1 cellular context compared by ENCODE assay signal in the genomic region with DNA sequence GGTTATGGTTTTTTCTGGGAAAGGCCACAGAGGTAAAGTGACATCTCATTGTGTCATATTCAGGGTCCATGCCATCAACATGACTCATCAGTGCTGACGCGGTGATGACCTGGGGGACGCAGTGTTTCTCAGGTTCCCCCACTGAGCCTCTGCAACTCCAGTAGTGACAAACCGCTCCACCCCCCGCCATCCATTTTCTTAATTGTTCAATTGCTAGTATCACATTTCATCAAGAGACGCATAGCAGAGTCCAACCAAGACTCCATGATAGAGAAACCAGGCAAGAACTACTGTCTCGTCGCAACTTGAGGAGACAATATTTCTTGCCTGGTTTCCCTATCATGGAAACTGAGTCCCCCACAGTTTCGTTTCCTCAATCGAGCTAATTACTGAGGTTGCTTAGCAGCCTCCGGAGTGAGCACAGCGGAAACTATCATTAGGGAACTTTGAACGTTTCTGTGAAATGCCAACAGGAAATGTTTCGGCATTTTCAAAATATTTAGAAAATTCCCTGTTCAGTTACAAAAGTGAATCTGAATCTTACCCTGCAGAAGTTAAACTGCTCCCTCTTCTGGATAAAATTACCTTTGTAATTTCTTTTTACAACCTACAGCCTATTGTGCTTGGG.
TF ChIP-seq lines count a peak whose summit lies in the region.

No MANE protein-coding gene starts in this region.

TF ChIP-seq in HEK293, 187 proteins besides CTCF, POLR2A, EP300 and RAD21 (continued from another document and continues in another):
- TF ChIP-seq ZNF518A (tag by site-specific recombination; conservative IDR thresholded peaks at IDR 0.05; ENCODE audit: low read depth), result 0 out of 2 replicates have a peak, but pooled peaks have one; percentile 22
- TF ChIP-seq, protein P1, sequence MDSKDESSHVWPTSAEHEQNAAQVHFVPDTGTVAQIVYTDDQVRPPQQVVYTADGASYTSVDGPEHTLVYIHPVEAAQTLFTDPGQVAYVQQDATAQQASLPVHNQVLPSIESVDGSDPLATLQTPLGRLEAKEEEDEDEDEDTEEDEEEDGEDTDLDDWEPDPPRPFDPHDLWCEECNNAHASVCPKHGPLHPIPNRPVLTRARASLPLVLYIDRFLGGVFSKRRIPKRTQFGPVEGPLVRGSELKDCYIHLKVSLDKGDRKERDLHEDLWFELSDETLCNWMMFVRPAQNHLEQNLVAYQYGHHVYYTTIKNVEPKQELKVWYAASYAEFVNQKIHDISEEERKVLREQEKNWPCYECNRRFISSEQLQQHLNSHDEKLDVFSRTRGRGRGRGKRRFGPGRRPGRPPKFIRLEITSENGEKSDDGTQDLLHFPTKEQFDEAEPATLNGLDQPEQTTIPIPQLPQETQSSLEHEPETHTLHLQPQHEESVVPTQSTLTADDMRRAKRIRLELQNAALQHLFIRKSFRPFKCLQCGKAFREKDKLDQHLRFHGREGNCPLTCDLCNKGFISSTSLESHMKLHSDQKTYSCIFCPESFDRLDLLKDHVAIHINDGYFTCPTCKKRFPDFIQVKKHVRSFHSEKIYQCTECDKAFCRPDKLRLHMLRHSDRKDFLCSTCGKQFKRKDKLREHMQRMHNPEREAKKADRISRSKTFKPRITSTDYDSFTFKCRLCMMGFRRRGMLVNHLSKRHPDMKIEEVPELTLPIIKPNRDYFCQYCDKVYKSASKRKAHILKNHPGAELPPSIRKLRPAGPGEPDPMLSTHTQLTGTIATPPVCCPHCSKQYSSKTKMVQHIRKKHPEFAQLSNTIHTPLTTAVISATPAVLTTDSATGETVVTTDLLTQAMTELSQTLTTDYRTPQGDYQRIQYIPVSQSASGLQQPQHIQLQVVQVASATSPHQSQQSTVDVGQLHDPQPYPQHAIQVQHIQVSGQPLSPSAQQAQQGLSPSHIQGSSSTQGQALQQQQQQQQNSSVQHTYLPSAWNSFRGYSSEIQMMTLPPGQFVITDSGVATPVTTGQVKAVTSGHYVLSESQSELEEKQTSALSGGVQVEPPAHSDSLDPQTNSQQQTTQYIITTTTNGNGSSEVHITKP (tag by site-specific recombination; IDR thresholded peaks at IDR 0.05), result peak; percentile 70; the same call in 1 of the 2 replicates
- no peak for TF ChIP-seq ZNF18 (tag by site-specific recombination; IDR thresholded peaks at IDR 0.05)
- TF ChIP-seq PATZ1 (tag by site-specific recombination; IDR thresholded peaks at IDR 0.05), result peak; percentile 94
- peak; percentile 79 for TF ChIP-seq ZIC2 (tag by site-specific recombination; IDR thresholded peaks at IDR 0.05)
- TF ChIP-seq ZNF548 (tag by site-specific recombination; IDR thresholded peaks at IDR 0.05), result no peak
- no peak for TF ChIP-seq ZNF211 (tag by site-specific recombination; IDR thresholded peaks at IDR 0.05; ENCODE audit: low read depth)
- TF ChIP-seq OSR2 (tag by site-specific recombination; IDR thresholded peaks at IDR 0.05), result peak; percentile 83
- TF ChIP-seq ZNF311 (tag by site-specific recombination; IDR thresholded peaks at IDR 0.05; ENCODE audit: borderline replicate concordance), result no peak
- no peak for TF ChIP-seq KLF9 (tag by site-specific recombination; IDR thresholded peaks at IDR 0.05; ENCODE audit: low read depth)
- no peak for TF ChIP-seq ZNF138 (tag by site-specific recombination; IDR thresholded peaks at IDR 0.05; ENCODE audit: borderline replicate concordance)
- no peak for TF ChIP-seq ZNF830 (tag by site-specific recombination; IDR thresholded peaks at IDR 0.05; ENCODE audit: low read depth)
- TF ChIP-seq ZSCAN23 (tag by site-specific recombination; IDR thresholded peaks at IDR 0.05), result 0 out of 2 replicates have a peak, but pooled peaks have one; percentile 34
- no peak for TF ChIP-seq ZNF670 (tag by site-specific recombination; IDR thresholded peaks at IDR 0.05; ENCODE audit: low read depth)
- TF ChIP-seq ZNF239 (tag by site-specific recombination; IDR thresholded peaks at IDR 0.05), result no peak
- TF ChIP-seq ZNF221 (tag by site-specific recombination; IDR thresholded peaks at IDR 0.05; ENCODE audit: borderline replicate concordance), result no peak
- no peak for TF ChIP-seq ZNF768 (tag by site-specific recombination; IDR thresholded peaks at IDR 0.05)
- TF ChIP-seq ZNF843 (tag by site-specific recombination; IDR thresholded peaks at IDR 0.05), result 0 out of 2 replicates have a peak, but pooled peaks have one; percentile 32
- TF ChIP-seq YY2 (tag by site-specific recombination; IDR thresholded peaks at IDR 0.05), result no peak; the same call in 1 of the 2 replicates
- TF ChIP-seq, protein P2, sequence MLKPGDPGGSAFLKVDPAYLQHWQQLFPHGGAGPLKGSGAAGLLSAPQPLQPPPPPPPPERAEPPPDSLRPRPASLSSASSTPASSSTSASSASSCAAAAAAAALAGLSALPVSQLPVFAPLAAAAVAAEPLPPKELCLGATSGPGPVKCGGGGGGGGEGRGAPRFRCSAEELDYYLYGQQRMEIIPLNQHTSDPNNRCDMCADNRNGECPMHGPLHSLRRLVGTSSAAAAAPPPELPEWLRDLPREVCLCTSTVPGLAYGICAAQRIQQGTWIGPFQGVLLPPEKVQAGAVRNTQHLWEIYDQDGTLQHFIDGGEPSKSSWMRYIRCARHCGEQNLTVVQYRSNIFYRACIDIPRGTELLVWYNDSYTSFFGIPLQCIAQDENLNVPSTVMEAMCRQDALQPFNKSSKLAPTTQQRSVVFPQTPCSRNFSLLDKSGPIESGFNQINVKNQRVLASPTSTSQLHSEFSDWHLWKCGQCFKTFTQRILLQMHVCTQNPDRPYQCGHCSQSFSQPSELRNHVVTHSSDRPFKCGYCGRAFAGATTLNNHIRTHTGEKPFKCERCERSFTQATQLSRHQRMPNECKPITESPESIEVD (tag by site-specific recombination; IDR thresholded peaks at IDR 0.05), result no peak
- TF ChIP-seq HOXA7 (CRISPR knock-in tag; IDR thresholded peaks at IDR 0.05; ENCODE audit: borderline replicate concordance), result no peak
- TF ChIP-seq ZNF23 (tag by site-specific recombination; IDR thresholded peaks at IDR 0.05; ENCODE audit: borderline replicate concordance), result no peak
- no peak for TF ChIP-seq ZNF155 (tag by site-specific recombination; IDR thresholded peaks at IDR 0.05)
- TF ChIP-seq ZNF140 (tag by site-specific recombination; IDR thresholded peaks at IDR 0.05), result no peak
- TF ChIP-seq SP3 (tag by site-specific recombination; IDR thresholded peaks at IDR 0.05), result no peak
- TF ChIP-seq ZNF677 (tag by site-specific recombination; IDR thresholded peaks at IDR 0.05), result no peak
- no peak for TF ChIP-seq HOXC10 (CRISPR knock-in tag; IDR thresholded peaks at IDR 0.05)
- TF ChIP-seq ZXDB (tag by site-specific recombination; IDR thresholded peaks at IDR 0.05), result no peak
- no peak for TF ChIP-seq ZNF416 (tag by site-specific recombination; IDR thresholded peaks at IDR 0.05)
- peak; percentile 52; the same call in 1 of the 2 replicates for TF ChIP-seq ZNF335 (tag by site-specific recombination; conservative IDR thresholded peaks at IDR 0.05)
- TF ChIP-seq ZNF362 (tag by site-specific recombination; IDR thresholded peaks at IDR 0.05), result no peak
- TF ChIP-seq TRIM28 (IDR thresholded peaks at IDR 0.05; ENCODE audit: borderline replicate concordance, low read length), result no peak
- no peak for TF ChIP-seq ZNF48 (tag by site-specific recombination; IDR thresholded peaks at IDR 0.05)
- no peak for TF ChIP-seq ZNF433 (tag by site-specific recombination; IDR thresholded peaks at IDR 0.05; ENCODE audit: low read depth)
- 0 out of 2 replicates have a peak, but pooled peaks have one; percentile 36 for TF ChIP-seq ZNF24 (tag by site-specific recombination; IDR thresholded peaks at IDR 0.05)
- no peak for TF ChIP-seq ZNF202 (tag by site-specific recombination; IDR thresholded peaks at IDR 0.05; ENCODE audit: borderline replicate concordance)
- peak; percentile 44 for TF ChIP-seq ZNF2 (tag by site-specific recombination; IDR thresholded peaks at IDR 0.05)
- TF ChIP-seq ZNF561 (tag by site-specific recombination; IDR thresholded peaks at IDR 0.05; ENCODE audit: borderline replicate concordance), result no peak
- no peak for TF ChIP-seq ZBTB26 (tag by site-specific recombination; optimal IDR thresholded peaks at IDR 0.05)
- peak; percentile 51; the same call in 1 of the 2 replicates for TF ChIP-seq KLF10 (tag by site-specific recombination; IDR thresholded peaks at IDR 0.05)
- TF ChIP-seq ZNF133 (tag by site-specific recombination; IDR thresholded peaks at IDR 0.05), result no peak
- no peak for TF ChIP-seq ZNF354C (tag by site-specific recombination; IDR thresholded peaks at IDR 0.05; ENCODE audit: borderline replicate concordance, low read depth)
- no peak for TF ChIP-seq ZNF610 (tag by site-specific recombination; IDR thresholded peaks at IDR 0.05; ENCODE audit: borderline replicate concordance)
- no peak for TF ChIP-seq ZNF404 (tag by site-specific recombination; IDR thresholded peaks at IDR 0.05)
- TF ChIP-seq ZNF654 (tag by site-specific recombination; IDR thresholded peaks at IDR 0.05; ENCODE audit: low read depth), result peak; percentile 33
